ENCODE assay signal across 19 cellular contexts in genomic region chr11:71428861-71429435, GRCh38. TPM values are rescaled to one million over a fixed set of nuclear protein-coding genes. Genes with fewer than 3 reads are reported as not detected.
A peak's percentile ranks its signal among the peaks of the same experiment; 100 is the strongest.
DNase-seq lines count a peak whose midpoint lies in the region; ATAC-seq, FAIRE-seq and TF ChIP-seq lines count a peak whose summit lies in the region.
"Had no signal": no experiment of that assay in that cellular context is flagged by ENCODE, and none has a peak within 500 bp of the region (broad histone marks: within the 10 kb centered on the region; RNA-seq: fewer than 3 reads in every experiment).

No MANE protein-coding gene starts in this region.

- H3K36me3 Mint-ChIP-seq in astrocyte (ENCODE audit: low read depth, unreplicated experiment), result no peaks in the 10 kb centered on the region
- no peaks in the 10 kb centered on the region for H3K36me3 Mint-ChIP-seq in nephron progenitor cell (ENCODE audit: low read depth)
- H3K36me3 Mint-ChIP-seq: CD8-positive, alpha-beta T cell had no signal

- H3K27me3 ChIP-seq in astrocyte (ENCODE audit: insufficient read depth, low read length) (no peaks in the 10 kb centered on the region), heart right ventricle (no peaks in the 10 kb centered on the region), upper lobe of left lung (no peaks in the 10 kb centered on the region)

- no peaks in the 10 kb centered on the region for H4K20me1 ChIP-seq in astrocyte (ENCODE audit: insufficient read depth, low read length)

- H3K9me3 Mint-ChIP-seq in astrocyte (ENCODE audit: unreplicated experiment), result peaks cover 3% of the 10 kb centered on the region
- peaks cover 16% of the 10 kb centered on the region for H3K9me3 Mint-ChIP-seq in nephron progenitor cell
- H3K9me3 Mint-ChIP-seq: CD8-positive, alpha-beta T cell had no signal

- no peak for TF ChIP-seq POLR2A in upper lobe of left lung (IDR thresholded peaks at IDR 0.05)

- no peak for TF ChIP-seq CTCF in astrocyte (IDR thresholded peaks at IDR 0.05; ENCODE audit: insufficient read depth, low read depth, low read length)
- TF ChIP-seq CTCF in heart right ventricle (IDR thresholded peaks at IDR 0.05), result no peak
- no peak for TF ChIP-seq CTCF in nephron progenitor cell (IDR thresholded peaks at IDR 0.05)
- no peak for TF ChIP-seq CTCF in upper lobe of left lung (IDR thresholded peaks at IDR 0.05)
- no peak for TF ChIP-seq CTCF in GM13976 (IDR thresholded peaks at IDR 0.05; ENCODE audit: borderline replicate concordance, control extremely low read depth, extremely low read depth, insufficient read depth, missing control alignments)

- no peak for FAIRE-seq in astrocyte (lab: Jason Lieb, UNC)
- FAIRE-seq: islet of Langerhans had no signal

- H3K79me2 ChIP-seq in astrocyte (ENCODE audit: insufficient read depth, low read length), result no peaks in the 10 kb centered on the region

- intact Hi-C loops in heart right ventricle (cut with DNase I), result no loop called here

- no peaks in the 10 kb centered on the region for H3K9me3 ChIP-seq in astrocyte (ENCODE audit: insufficient read depth, low read depth, low read length)
- peaks cover 0 to 4% (median 0%) of the 10 kb centered on the region in 11 donors for H3K9me3 ChIP-seq in heart right ventricle
- H3K9me3 ChIP-seq in upper lobe of left lung, result no peaks in the 10 kb centered on the region
- H3K9me3 ChIP-seq: esophagus squamous epithelium had no signal

- H3K27ac ChIP-seq in astrocyte (ENCODE audit: low read depth, low read length) (no peak overlapping the region), heart right ventricle (no peak overlapping the region), upper lobe of left lung (no peak overlapping the region)
- H3K27ac ChIP-seq: esophagus squamous epithelium had no signal

- H3K36me3 ChIP-seq in astrocyte (ENCODE audit: insufficient read depth, low read length) (no peaks in the 10 kb centered on the region), heart right ventricle (no peaks in the 10 kb centered on the region), upper lobe of left lung (no peaks in the 10 kb centered on the region)
- H3K36me3 ChIP-seq: esophagus squamous epithelium had no signal

- H3K27me3 Mint-ChIP-seq in astrocyte (ENCODE audit: low read depth, unreplicated experiment) (no peaks in the 10 kb centered on the region), nephron progenitor cell (ENCODE audit: low read depth, poor library complexity) (peaks cover 7% of the 10 kb centered on the region)

- H3K9ac ChIP-seq in astrocyte (ENCODE audit: low read length), result no peak overlapping the region

- no peak overlapping the region for H2AFZ ChIP-seq in astrocyte (ENCODE audit: low read depth, low read length)

- H3K27ac Mint-ChIP-seq in astrocyte (ENCODE audit: unreplicated experiment), result no peak overlapping the region
- peak overlapping the region; percentile 27 for H3K27ac Mint-ChIP-seq in nephron progenitor cell
- H3K27ac Mint-ChIP-seq: CD8-positive, alpha-beta T cell had no signal

- H3K4me1 ChIP-seq in astrocyte (ENCODE audit: insufficient read depth, low read length) (no peaks in the 10 kb centered on the region), heart right ventricle (peaks cover 0 to 21% (median 12%) of the 10 kb centered on the region in 9 donors), upper lobe of left lung (peaks cover 3 to 8% (median 5%) of the 10 kb centered on the region in 4 donors)

- WGBS in heart right ventricle, 2 donors, result 59 to 69% methylated on average over 7 of the region's 7 CpGs
- WGBS in upper lobe of left lung, 2 donors, result 62 to 74% methylated on average over 4 to 7 of the region's 7 CpGs

- H3K4me2 ChIP-seq in astrocyte (ENCODE audit: low read length), result no peak overlapping the region
- H3K4me2 ChIP-seq: smooth muscle cell had no signal

- H3K4me3 ChIP-seq in astrocyte (ENCODE audit: insufficient read depth, low read depth, low read length) (no peak overlapping the region), heart right ventricle (no peak overlapping the region), upper lobe of left lung (no peak overlapping the region)
- H3K4me3 ChIP-seq: esophagus squamous epithelium, smooth muscle cell had no signal

- peak overlapping the region; percentile 2 for H3K4me3 Mint-ChIP-seq in astrocyte (ENCODE audit: unreplicated experiment)
- no peak overlapping the region for H3K4me3 Mint-ChIP-seq in nephron progenitor cell
- H3K4me3 Mint-ChIP-seq: CD8-positive, alpha-beta T cell had no signal

- DNase-seq in astrocyte (ENCODE audit: low read depth), result no peak
- peak in 1 of 2 donors; percentile 52 for DNase-seq in heart right ventricle
- no peak for DNase-seq in nephron progenitor cell
- DNase-seq in upper lobe of left lung, result peak in 1 of 2 donors; percentile 34
- no peak for DNase-seq in NCI-H69 (lab: John Stamatoyannopoulos, UW)
- no peak for DNase-seq in GM13976 (ENCODE audit: low spot score)
- DNase-seq in amniotic stem cell (lab: John Stamatoyannopoulos, UW), result no peak
- DNase-seq: activated CD4-positive, alpha-beta T cell treated with anti-CD3 and anti-CD28 coated beads for 1 hour; CD8-positive, alpha-beta T cell; effector memory CD4-positive, alpha-beta T cell; esophagus squamous epithelium; hippocampal formation; IMR-90; mesendoderm; naive thymus-derived CD8-positive, alpha-beta T cell; NCI-H1694; NK-92 treated with Interleukin-12 subunit alpha and Interleukin-12 subunit beta, amount 100 ng/mL, for 24 hours had no signal

- no peak for TF ChIP-seq EP300 in upper lobe of left lung (IDR thresholded peaks at IDR 0.05)

- H3K4me1 Mint-ChIP-seq in astrocyte (ENCODE audit: low read depth, unreplicated experiment) (peaks cover 6% of the 10 kb centered on the region), nephron progenitor cell (peaks cover 7% of the 10 kb centered on the region)

- in situ Hi-C loops in GM13976 (cut with MboI; ENCODE audit: low sequenced_read_pairs, unreplicated experiment), result no loop called here

- ATAC-seq in heart right ventricle, result peak in 5 of 8 donors; percentile 20 to 66 (median 58)
- ATAC-seq in upper lobe of left lung (ENCODE audit: low FRiP score in 2 of 2), result peak; percentile 13 to 58
- ATAC-seq: CD8-positive, alpha-beta T cell; naive thymus-derived CD8-positive, alpha-beta T cell had no signal

RNA-seq across cellular contexts. Expression of gene DHCR7, which starts 19.2 kb away (rescaled TPM):
- total RNA-seq in astrocyte, result 76.1 and 92.8 TPM in 2 replicates
- total RNA-seq in heart right ventricle, result 10 to 100 TPM; 24.9 to 49.6 (median 31.0) TPM
- 10 to 100 TPM; 13.5 to 16.0 TPM for polyA plus RNA-seq in heart right ventricle
- total RNA-seq in upper lobe of left lung, result 10 to 100 TPM in 5 of 6 donors, 1 to 10 TPM in 1; 5.2 to 96.1 (median 66.4) TPM

RNA-seq across cellular contexts. Expression of gene NADSYN1, which starts 24.1 kb away (rescaled TPM):
- total RNA-seq in astrocyte, result 84.7 and 87.9 TPM in 2 replicates
- 10 to 100 TPM; 13.4 to 31.4 (median 16.0) TPM for total RNA-seq in heart right ventricle
- polyA plus RNA-seq in heart right ventricle, result 10 to 100 TPM; 25.6 to 32.0 TPM
- 100 to 1,000 TPM in 2 of 6 donors, 10 to 100 TPM in 4; 46.8 to 248 (median 79.5) TPM for total RNA-seq in upper lobe of left lung
